Comparison of ENCODE assay signal across 1 cellular context in the genomic region with DNA sequence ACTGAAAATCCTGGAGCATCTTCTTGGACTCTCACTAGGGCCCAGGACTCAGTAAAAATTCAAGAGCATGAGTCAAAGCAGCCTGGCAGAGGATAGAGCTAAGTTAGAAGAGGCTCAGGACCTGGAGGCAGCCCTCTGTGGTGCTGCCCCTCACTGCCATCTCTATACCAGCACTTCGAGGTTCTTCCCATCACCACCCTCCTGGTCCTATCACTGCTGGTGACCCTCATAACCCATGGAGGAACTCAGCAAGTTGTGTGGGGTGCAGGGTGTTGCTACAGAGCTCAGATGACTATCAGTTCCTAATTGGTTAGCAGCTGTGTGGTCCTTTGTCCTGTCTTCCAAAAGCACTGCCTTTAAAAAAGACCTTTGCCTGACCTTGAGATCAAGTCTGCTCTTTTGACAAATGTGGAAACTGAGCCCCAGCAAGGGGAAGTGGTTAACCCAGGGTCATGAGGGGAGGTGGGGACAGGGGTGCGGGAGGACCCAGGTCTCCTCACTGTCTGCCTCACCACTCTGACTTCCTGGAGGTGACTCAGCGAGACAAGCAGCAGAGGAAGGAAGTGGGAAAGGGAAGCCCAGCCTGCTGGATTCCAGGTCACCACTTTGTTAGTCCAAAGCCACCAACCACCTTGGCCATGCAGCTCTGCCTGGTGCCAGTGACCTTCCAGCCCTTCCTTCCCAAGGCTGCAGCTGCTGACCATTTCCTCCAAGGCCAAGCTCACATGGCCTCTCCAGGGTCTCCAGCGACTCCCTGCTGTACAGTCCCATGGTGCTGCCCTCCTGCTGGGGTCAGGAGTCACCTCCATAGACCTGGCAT.
TF ChIP-seq lines count a peak whose summit lies in the region.

No MANE protein-coding gene starts in this region.

TF ChIP-seq in K562, 482 proteins besides CTCF, POLR2A, EP300 and RAD21 (continued from another document):
- TF ChIP-seq, protein P1, sequence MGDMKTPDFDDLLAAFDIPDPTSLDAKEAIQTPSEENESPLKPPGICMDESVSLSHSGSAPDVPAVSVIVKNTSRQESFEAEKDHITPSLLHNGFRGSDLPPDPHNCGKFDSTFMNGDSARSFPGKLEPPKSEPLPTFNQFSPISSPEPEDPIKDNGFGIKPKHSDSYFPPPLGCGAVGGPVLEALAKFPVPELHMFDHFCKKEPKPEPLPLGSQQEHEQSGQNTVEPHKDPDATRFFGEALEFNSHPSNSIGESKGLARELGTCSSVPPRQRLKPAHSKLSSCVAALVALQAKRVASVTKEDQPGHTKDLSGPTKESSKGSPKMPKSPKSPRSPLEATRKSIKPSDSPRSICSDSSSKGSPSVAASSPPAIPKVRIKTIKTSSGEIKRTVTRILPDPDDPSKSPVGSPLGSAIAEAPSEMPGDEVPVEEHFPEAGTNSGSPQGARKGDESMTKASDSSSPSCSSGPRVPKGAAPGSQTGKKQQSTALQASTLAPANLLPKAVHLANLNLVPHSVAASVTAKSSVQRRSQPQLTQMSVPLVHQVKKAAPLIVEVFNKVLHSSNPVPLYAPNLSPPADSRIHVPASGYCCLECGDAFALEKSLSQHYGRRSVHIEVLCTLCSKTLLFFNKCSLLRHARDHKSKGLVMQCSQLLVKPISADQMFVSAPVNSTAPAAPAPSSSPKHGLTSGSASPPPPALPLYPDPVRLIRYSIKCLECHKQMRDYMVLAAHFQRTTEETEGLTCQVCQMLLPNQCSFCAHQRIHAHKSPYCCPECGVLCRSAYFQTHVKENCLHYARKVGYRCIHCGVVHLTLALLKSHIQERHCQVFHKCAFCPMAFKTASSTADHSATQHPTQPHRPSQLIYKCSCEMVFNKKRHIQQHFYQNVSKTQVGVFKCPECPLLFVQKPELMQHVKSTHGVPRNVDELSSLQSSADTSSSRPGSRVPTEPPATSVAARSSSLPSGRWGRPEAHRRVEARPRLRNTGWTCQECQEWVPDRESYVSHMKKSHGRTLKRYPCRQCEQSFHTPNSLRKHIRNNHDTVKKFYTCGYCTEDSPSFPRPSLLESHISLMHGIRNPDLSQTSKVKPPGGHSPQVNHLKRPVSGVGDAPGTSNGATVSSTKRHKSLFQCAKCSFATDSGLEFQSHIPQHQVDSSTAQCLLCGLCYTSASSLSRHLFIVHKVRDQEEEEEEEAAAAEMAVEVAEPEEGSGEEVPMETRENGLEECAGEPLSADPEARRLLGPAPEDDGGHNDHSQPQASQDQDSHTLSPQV (IDR thresholded peaks at IDR 0.05): no peak
- TF ChIP-seq CEBPG (CRISPR knock-in tag; IDR thresholded peaks at IDR 0.05) (no peak), CEBPG (tag; conservative IDR thresholded peaks at IDR 0.05 in 1 of 2, IDR thresholded peaks at IDR 0.05 in 1 of 2) (0 out of 4 replicates have a peak, but pooled peaks of 1 of the 2 experiments have one; percentile 24), ZEB2 (IDR thresholded peaks at IDR 0.05) (no peak), GATA2 (CRISPR knock-in tag; IDR thresholded peaks at IDR 0.05) (no peak), KAT7 (CRISPR knock-in tag; IDR thresholded peaks at IDR 0.05; ENCODE audit: borderline replicate concordance) (no peak), ZNF79 (CRISPR knock-in tag; IDR thresholded peaks at IDR 0.05; ENCODE audit: low read depth) (no peak), CTBP1 (IDR thresholded peaks at IDR 0.05; ENCODE audit: borderline replicate concordance) (0 out of 2 replicates have a peak, but pooled peaks have one; percentile 14), MYC (IDR thresholded peaks at IDR 0.05; ENCODE audit: low read depth, low read length) (no peak), MYC (CRISPR knock-in tag; IDR thresholded peaks at IDR 0.05; ENCODE audit: borderline replicate concordance, low read depth) (no peak), JUN (IDR thresholded peaks at IDR 0.05; ENCODE audit: borderline replicate concordance, low read depth, low read length) (no peak), JUN (CRISPR knock-in tag; IDR thresholded peaks at IDR 0.05; ENCODE audit: borderline replicate concordance) (no peak), FOSL1 (tag; conservative IDR thresholded peaks at IDR 0.05) (peak; percentile 74), STAT5B (CRISPR knock-in tag; IDR thresholded peaks at IDR 0.05) (no peak), NR4A1 (CRISPR knock-in tag; IDR thresholded peaks at IDR 0.05) (no peak), NR4A1 (tag; IDR thresholded peaks at IDR 0.05) (peak; percentile 42; the same call in 1 of the 2 replicates), JUND (IDR thresholded peaks at IDR 0.05; ENCODE audit: borderline replicate concordance, low read depth, low read length) (peak; percentile 30; the same call in 1 of the 2 replicates), JUND (tag; IDR thresholded peaks at IDR 0.05; ENCODE audit: borderline replicate concordance, low read depth, low read length) (peak; percentile 37; the same call in 1 of the 3 replicates), BRD9 (IDR thresholded peaks at IDR 0.05; ENCODE audit: low read depth, partially characterized antibody) (no peak), NR2C2 (CRISPR knock-in tag; IDR thresholded peaks at IDR 0.05) (0 out of 2 replicates have a peak, but pooled peaks have one; percentile 26), NR2C2 (tag; IDR thresholded peaks at IDR 0.05) (peak; percentile 63; the same call in 1 of the 2 replicates), ZNF280B (CRISPR knock-in tag; IDR thresholded peaks at IDR 0.05) (no peak), NCOR1 (IDR thresholded peaks at IDR 0.05) (no peak), EHMT2 (IDR thresholded peaks at IDR 0.05) (0 out of 2 replicates have a peak, but pooled peaks have one; percentile 38), ZNF165 (CRISPR knock-in tag; IDR thresholded peaks at IDR 0.05; ENCODE audit: borderline replicate concordance) (0 out of 2 replicates have a peak, but pooled peaks have one; percentile 58), ELF4 (CRISPR knock-in tag; IDR thresholded peaks at IDR 0.05) (no peak)
- TF ChIP-seq, protein P2, sequence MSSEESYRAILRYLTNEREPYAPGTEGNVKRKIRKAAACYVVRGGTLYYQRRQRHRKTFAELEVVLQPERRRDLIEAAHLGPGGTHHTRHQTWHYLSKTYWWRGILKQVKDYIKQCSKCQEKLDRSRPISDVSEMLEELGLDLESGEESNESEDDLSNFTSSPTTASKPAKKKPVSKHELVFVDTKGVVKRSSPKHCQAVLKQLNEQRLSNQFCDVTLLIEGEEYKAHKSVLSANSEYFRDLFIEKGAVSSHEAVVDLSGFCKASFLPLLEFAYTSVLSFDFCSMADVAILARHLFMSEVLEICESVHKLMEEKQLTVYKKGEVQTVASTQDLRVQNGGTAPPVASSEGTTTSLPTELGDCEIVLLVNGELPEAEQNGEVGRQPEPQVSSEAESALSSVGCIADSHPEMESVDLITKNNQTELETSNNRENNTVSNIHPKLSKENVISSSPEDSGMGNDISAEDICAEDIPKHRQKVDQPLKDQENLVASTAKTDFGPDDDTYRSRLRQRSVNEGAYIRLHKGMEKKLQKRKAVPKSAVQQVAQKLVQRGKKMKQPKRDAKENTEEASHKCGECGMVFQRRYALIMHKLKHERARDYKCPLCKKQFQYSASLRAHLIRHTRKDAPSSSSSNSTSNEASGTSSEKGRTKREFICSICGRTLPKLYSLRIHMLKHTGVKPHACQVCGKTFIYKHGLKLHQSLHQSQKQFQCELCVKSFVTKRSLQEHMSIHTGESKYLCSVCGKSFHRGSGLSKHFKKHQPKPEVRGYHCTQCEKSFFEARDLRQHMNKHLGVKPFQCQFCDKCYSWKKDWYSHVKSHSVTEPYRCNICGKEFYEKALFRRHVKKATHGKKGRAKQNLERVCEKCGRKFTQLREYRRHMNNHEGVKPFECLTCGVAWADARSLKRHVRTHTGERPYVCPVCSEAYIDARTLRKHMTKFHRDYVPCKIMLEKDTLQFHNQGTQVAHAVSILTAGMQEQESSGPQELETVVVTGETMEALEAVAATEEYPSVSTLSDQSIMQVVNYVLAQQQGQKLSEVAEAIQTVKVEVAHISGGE (CRISPR knock-in tag; IDR thresholded peaks at IDR 0.05): peak in 1 of 3 experiments; percentile 46; a peak in 1 of 6 replicates
- TF ChIP-seq, protein P3, sequence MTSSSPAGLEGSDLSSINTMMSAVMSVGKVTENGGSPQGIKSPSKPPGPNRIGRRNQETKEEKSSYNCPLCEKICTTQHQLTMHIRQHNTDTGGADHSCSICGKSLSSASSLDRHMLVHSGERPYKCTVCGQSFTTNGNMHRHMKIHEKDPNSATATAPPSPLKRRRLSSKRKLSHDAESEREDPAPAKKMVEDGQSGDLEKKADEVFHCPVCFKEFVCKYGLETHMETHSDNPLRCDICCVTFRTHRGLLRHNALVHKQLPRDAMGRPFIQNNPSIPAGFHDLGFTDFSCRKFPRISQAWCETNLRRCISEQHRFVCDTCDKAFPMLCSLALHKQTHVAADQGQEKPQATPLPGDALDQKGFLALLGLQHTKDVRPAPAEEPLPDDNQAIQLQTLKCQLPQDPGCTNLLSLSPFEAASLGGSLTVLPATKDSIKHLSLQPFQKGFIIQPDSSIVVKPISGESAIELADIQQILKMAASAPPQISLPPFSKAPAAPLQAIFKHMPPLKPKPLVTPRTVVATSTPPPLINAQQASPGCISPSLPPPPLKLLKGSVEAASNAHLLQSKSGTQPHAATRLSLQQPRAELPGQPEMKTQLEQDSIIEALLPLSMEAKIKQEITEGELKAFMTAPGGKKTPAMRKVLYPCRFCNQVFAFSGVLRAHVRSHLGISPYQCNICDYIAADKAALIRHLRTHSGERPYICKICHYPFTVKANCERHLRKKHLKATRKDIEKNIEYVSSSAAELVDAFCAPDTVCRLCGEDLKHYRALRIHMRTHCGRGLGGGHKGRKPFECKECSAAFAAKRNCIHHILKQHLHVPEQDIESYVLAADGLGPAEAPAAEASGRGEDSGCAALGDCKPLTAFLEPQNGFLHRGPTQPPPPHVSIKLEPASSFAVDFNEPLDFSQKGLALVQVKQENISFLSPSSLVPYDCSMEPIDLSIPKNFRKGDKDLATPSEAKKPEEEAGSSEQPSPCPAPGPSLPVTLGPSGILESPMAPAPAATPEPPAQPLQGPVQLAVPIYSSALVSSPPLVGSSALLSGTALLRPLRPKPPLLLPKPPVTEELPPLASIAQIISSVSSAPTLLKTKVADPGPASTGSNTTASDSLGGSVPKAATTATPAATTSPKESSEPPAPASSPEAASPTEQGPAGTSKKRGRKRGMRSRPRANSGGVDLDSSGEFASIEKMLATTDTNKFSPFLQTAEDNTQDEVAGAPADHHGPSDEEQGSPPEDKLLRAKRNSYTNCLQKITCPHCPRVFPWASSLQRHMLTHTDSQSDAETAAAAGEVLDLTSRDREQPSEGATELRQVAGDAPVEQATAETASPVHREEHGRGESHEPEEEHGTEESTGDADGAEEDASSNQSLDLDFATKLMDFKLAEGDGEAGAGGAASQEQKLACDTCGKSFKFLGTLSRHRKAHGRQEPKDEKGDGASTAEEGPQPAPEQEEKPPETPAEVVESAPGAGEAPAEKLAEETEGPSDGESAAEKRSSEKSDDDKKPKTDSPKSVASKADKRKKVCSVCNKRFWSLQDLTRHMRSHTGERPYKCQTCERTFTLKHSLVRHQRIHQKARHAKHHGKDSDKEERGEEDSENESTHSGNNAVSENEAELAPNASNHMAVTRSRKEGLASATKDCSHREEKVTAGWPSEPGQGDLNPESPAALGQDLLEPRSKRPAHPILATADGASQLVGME (CRISPR knock-in tag; IDR thresholded peaks at IDR 0.05): 0 out of 2 replicates have a peak, but pooled peaks have one; percentile 28
